In the genomic region with DNA sequence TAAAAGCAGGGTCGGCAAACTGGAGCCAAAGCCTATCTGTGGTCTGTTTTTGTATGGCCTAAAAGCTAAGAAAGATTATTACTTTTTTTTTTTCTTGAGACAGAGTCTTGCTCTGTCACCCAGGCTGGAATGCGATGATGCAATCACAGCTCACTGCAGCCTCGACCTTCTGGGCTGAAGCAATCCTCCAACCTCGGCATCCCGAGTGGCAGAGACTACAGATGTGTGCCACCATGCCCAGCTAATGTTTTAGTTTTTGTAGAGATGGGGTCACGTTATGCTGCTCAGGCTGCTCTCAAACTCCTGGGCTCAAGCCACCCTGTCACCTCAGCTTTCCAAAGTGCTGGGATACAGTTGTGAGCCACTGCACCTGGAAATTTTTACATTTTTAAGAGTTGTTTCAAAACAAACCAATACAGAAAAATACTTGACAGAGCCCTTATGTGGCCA, we compare ENCODE assay signal across 8 cellular contexts. TPM values are rescaled to one million over a fixed set of nuclear protein-coding genes. Genes with fewer than 3 reads are reported as not detected.
A peak's percentile ranks its signal among the peaks of the same experiment; 100 is the strongest.
DNase-seq lines count a peak whose midpoint lies in the region; ATAC-seq and TF ChIP-seq lines count a peak whose summit lies in the region.

No MANE protein-coding gene starts in this region.

- H3K9me3 Mint-ChIP-seq in activated naive CD8-positive, alpha-beta T cell treated with anti-CD3 and anti-CD28 coated beads, Interleukin-2, amount 50 U/mL, for 24 hours: no peaks in the 10 kb centered on the region

- H3K4me1 Mint-ChIP-seq in activated naive CD8-positive, alpha-beta T cell treated with anti-CD3 and anti-CD28 coated beads, Interleukin-2, amount 50 U/mL, for 24 hours: no peaks in the 10 kb centered on the region

- H3K4me1 ChIP-seq in skeletal muscle tissue (ENCODE audit: control insufficient read depth in 3 of 3, insufficient read depth in 3 of 3, low read length in 3 of 3): peaks cover 0 to 15% (median 2%) of the 10 kb centered on the region in 3 donors

- H3K4me3 Mint-ChIP-seq in activated naive CD8-positive, alpha-beta T cell treated with anti-CD3 and anti-CD28 coated beads, Interleukin-2, amount 50 U/mL, for 24 hours: no peak overlapping the region

- no peaks in the 10 kb centered on the region for H3K9me3 ChIP-seq in skeletal muscle tissue (ENCODE audit: control insufficient read depth in 3 of 3, low read length in 3 of 3)
- H3K9me3 ChIP-seq in WERI-Rb-1 (ENCODE audit: severe bottlenecking): no peaks in the 10 kb centered on the region

- no peaks in the 10 kb centered on the region for H3K36me3 Mint-ChIP-seq in activated naive CD8-positive, alpha-beta T cell treated with anti-CD3 and anti-CD28 coated beads, Interleukin-2, amount 50 U/mL, for 24 hours (ENCODE audit: low read depth)

- peak overlapping the region in 1 of 3 donors; percentile 50 for H3K9ac ChIP-seq in skeletal muscle tissue (ENCODE audit: low read depth in 1 of 3, low read length in 3 of 3)

- H3K27me3 Mint-ChIP-seq in activated naive CD8-positive, alpha-beta T cell treated with anti-CD3 and anti-CD28 coated beads, Interleukin-2, amount 50 U/mL, for 24 hours: no peaks in the 10 kb centered on the region

- H3K27ac ChIP-seq in skeletal muscle tissue (ENCODE audit: low read depth, low read length): peak overlapping the region; percentile 22
- H3K27ac ChIP-seq in WERI-Rb-1: no peak overlapping the region

- no peaks in the 10 kb centered on the region for H3K27me3 ChIP-seq in skeletal muscle tissue (ENCODE audit: control insufficient read depth in 3 of 3, insufficient read depth in 3 of 3, low read length in 3 of 3)
- H3K27me3 ChIP-seq in WERI-Rb-1 (ENCODE audit: insufficient read depth, low read depth, severe bottlenecking): no peaks in the 10 kb centered on the region

- H3K36me3 ChIP-seq in skeletal muscle tissue (ENCODE audit: control insufficient read depth in 3 of 3, insufficient read depth in 3 of 3, low read length in 3 of 3): no peaks in the 10 kb centered on the region
- H3K36me3 ChIP-seq in WERI-Rb-1: no peaks in the 10 kb centered on the region

- peak; percentile 13 for ATAC-seq in GM19455 (IDR thresholded peaks at IDR 0.05; ENCODE audit: unreplicated experiment)
- ATAC-seq in activated naive CD8-positive, alpha-beta T cell treated with anti-CD3 and anti-CD28 coated beads, Interleukin-2, amount 50 U/mL, for 24 hours: no peak
- no peak for ATAC-seq in HG03460 (IDR thresholded peaks at IDR 0.05; ENCODE audit: unreplicated experiment)

- DNase-seq in RPMI7951 (ENCODE audit: low read depth): peak; percentile 67
- peak; percentile 46 for DNase-seq in foreskin melanocyte
- no peak for DNase-seq in activated naive CD8-positive, alpha-beta T cell treated with anti-CD3 and anti-CD28 coated beads, Interleukin-2, amount 50 U/mL, for 24 hours
- DNase-seq in WERI-Rb-1: no peak
- no peak for DNase-seq in activated T-cell treated with anti-CD3 and anti-CD28 coated beads for 4 hours

- TF ChIP-seq CTCF in WERI-Rb-1 (IDR thresholded peaks at IDR 0.05; ENCODE audit: low read depth, low read length): no peak

- no peak overlapping the region for H3K27ac Mint-ChIP-seq in activated naive CD8-positive, alpha-beta T cell treated with anti-CD3 and anti-CD28 coated beads, Interleukin-2, amount 50 U/mL, for 24 hours

- H3K4me3 ChIP-seq in skeletal muscle tissue (ENCODE audit: low read length in 3 of 3) (peak overlapping the region in 1 of 3 donors; percentile 36), WERI-Rb-1 (ENCODE audit: low read depth, low read length) (no peak overlapping the region)

RNA-seq across cellular contexts. Expression of a gene that starts 6.5 kb away (rescaled TPM):
- total RNA-seq in RPMI7951 (2014; rRNA removed; shearing (Covaris generic)): 21.6 and 27.8 TPM in 2 replicates
- total RNA-seq in skeletal muscle tissue: 4.7 TPM

RNA-seq across cellular contexts. Expression of a gene that starts 10.2 kb away (rescaled TPM):
- total RNA-seq in RPMI7951 (2014; rRNA removed; shearing (Covaris generic)): 15.0 and 18.9 TPM in 2 replicates
- total RNA-seq in skeletal muscle tissue: 25.6 TPM

RNA-seq across cellular contexts. Expression of a gene that starts 52.3 kb away (rescaled TPM):
- 141 and 145 TPM in 2 replicates for total RNA-seq in RPMI7951 (2014; rRNA removed; shearing (Covaris generic))
- 78.8 TPM for total RNA-seq in skeletal muscle tissue

RNA-seq across cellular contexts. Expression of a gene that starts 52.5 kb away (rescaled TPM):
- total RNA-seq in RPMI7951 (2014; rRNA removed; shearing (Covaris generic)): 28.5 and 30.9 TPM in 2 replicates
- 20.4 TPM for total RNA-seq in skeletal muscle tissue

Comparison
In these comparisons a context has a peak if more than half of its experiments do, and no peak if none do; other contexts are left out.
1. DNase-seq: peak in RPMI7951 (single experiment) and foreskin melanocyte (single experiment); none in activated naive CD8-positive, alpha-beta T cell treated with anti-CD3 and anti-CD28 coated beads, Interleukin-2, amount 50 U/mL, for 24 hours (single experiment), WERI-Rb-1 (single experiment) and activated T-cell treated with anti-CD3 and anti-CD28 coated beads for 4 hours (single experiment).